In genomic region chr18:26579941-26580618, GRCh38 we compare ENCODE assay signal across 17 cellular contexts. TPM values are rescaled to one million over a fixed set of nuclear protein-coding genes. Genes with fewer than 3 reads are reported as not detected.
DNase-seq lines count a peak whose midpoint lies in the region; ATAC-seq and TF ChIP-seq lines count a peak whose summit lies in the region.
"Had no signal": no experiment of that assay in that cellular context is flagged by ENCODE, and none has a peak within 500 bp of the region (broad histone marks: within the 10 kb centered on the region; RNA-seq: fewer than 3 reads in every experiment).

No MANE protein-coding gene starts in this region.

- peaks cover 32% of the 10 kb centered on the region for H3K4me1 Mint-ChIP-seq in Calu3 (ENCODE audit: low read depth, unreplicated experiment)
- H3K4me1 Mint-ChIP-seq: nephron had no signal

- no peaks in the 10 kb centered on the region for H3K9me3 Mint-ChIP-seq in Calu3 (ENCODE audit: low read depth, unreplicated experiment)
- H3K9me3 Mint-ChIP-seq: nephron had no signal

- BruUV-seq in Calu3 (replicated peaks; lab: Mats Ljungman, UMichigan): no TSS peak

- intact Hi-C loops in Calu3 (cut with micrococcal nuclease; ENCODE audit: unreplicated experiment) (no loop called here), posterior cingulate gyrus (cut with DNase I) (no loop called here)

- H2BK12ac ChIP-seq in trophoblast cell (ENCODE audit: low read length): no peak overlapping the region

- no CpG with 5 or more reads among the region's 6 CpGs for WGBS in trophoblast cell (ENCODE audit: extremely low coverage, insufficient coverage, insufficient read length)

- H3K4ac ChIP-seq in trophoblast cell (ENCODE audit: low read depth, low read length): no peak overlapping the region

- no peak overlapping the region for H3K23ac ChIP-seq in trophoblast cell (ENCODE audit: low read length)

- H3K36me3 ChIP-seq in trophoblast cell (ENCODE audit: control insufficient read depth in 1 of 2, insufficient read depth in 2 of 2, low read length in 2 of 2): no peaks in the 10 kb centered on the region
- H3K36me3 ChIP-seq: Peyer's patch, WERI-Rb-1 had no signal

- H2AFZ ChIP-seq in trophoblast cell (ENCODE audit: insufficient read depth, low read length, poor library complexity): no peak overlapping the region

- H4K8ac ChIP-seq in trophoblast cell (ENCODE audit: low read depth, low read length): no peak overlapping the region

- no peak overlapping the region for H3K4me3 ChIP-seq in trophoblast cell (ENCODE audit: low read depth, low read length)
- H3K4me3 ChIP-seq: Peyer's patch had no signal

- H4K91ac ChIP-seq in trophoblast cell (ENCODE audit: low read depth, low read length): no peak overlapping the region

- CTCF ChIA-PET in Calu3 (lab: Charles Lee): interaction anchor here (0.6 to 1.6 kb wide), 6 partner anchors 11 to 265 kb away, joined by 3 to 7 read pairs (median 5); no protein-coding TSS in a partner anchor

- no peak overlapping the region for H2BK120ac ChIP-seq in trophoblast cell (ENCODE audit: insufficient read depth, low read length, poor library complexity)

- H3K4me1 ChIP-seq in trophoblast cell (ENCODE audit: control insufficient read depth in 1 of 2, insufficient read depth in 2 of 2, low read length in 2 of 2): no peaks in the 10 kb centered on the region
- H3K4me1 ChIP-seq: Caco-2 had no signal

- ATAC-seq in GM18870 (IDR thresholded peaks at IDR 0.05; ENCODE audit: unreplicated experiment): no peak
- ATAC-seq in HG03097 (IDR thresholded peaks at IDR 0.05; ENCODE audit: low FRiP score, unreplicated experiment): no peak

- H3K9me3 ChIP-seq in trophoblast cell (ENCODE audit: insufficient read depth, low read depth, low read length): no peaks in the 10 kb centered on the region
- H3K9me3 ChIP-seq: Caco-2, Peyer's patch had no signal

- no peaks in the 10 kb centered on the region for H3K27me3 Mint-ChIP-seq in Calu3 (ENCODE audit: unreplicated experiment)

- no peak for TF ChIP-seq CTCF in Calu3 (IDR thresholded peaks at IDR 0.05; ENCODE audit: unreplicated experiment)

- no peaks in the 10 kb centered on the region for H3K79me1 ChIP-seq in trophoblast cell (ENCODE audit: low read length)

- H4K12ac ChIP-seq in trophoblast cell (ENCODE audit: low read depth, low read length): no peak overlapping the region

- peak; percentile 81 for DNase-seq in Calu3
- peak; percentile 66 for DNase-seq in NCI-H2029 (lab: John Stamatoyannopoulos, UW)
- DNase-seq in dermis blood vessel endothelial cell: peak; percentile 4
- peak; percentile 69 for DNase-seq in mucosa of gallbladder (ENCODE audit: low spot score)
- DNase-seq in posterior cingulate gyrus: no peak
- no peak for DNase-seq in trophoblast cell
- DNase-seq: activated CD8-positive, alpha-beta memory T cell treated with anti-CD3 and anti-CD28 coated beads for 24 hours; activated effector memory CD4-positive, alpha-beta T cell treated with Interleukin-2 at 50 U/mL for 16 hours; Caco-2; cortex of kidney; NCI-H446 treated with DMSO at 0.1 percent for 48 hours; Peyer's patch; stimulated activated CD4-positive, alpha-beta T cell treated with anti-CD3 and anti-CD28 coated beads, Interleukin-1b, Interleukin-23, amount 100 ng/mL, for 48 hours; WERI-Rb-1 had no signal

- peaks cover 7% of the 10 kb centered on the region for H3K36me3 Mint-ChIP-seq in Calu3 (ENCODE audit: insufficient read depth, unreplicated experiment)

- H3K79me2 ChIP-seq in trophoblast cell (ENCODE audit: control insufficient read depth, insufficient read depth, low read length, poor library complexity): no peaks in the 10 kb centered on the region

- H3K27ac Mint-ChIP-seq in Calu3 (ENCODE audit: unreplicated experiment): peak overlapping the region; percentile 90
- H3K27ac Mint-ChIP-seq: nephron had no signal

- no peak overlapping the region for H3K14ac ChIP-seq in trophoblast cell (ENCODE audit: low read length)

- H3K9ac ChIP-seq in trophoblast cell (ENCODE audit: low read length): no peak overlapping the region

- no peak overlapping the region for H2BK5ac ChIP-seq in trophoblast cell (ENCODE audit: low read depth, low read length, poor library complexity)

- H2AK5ac ChIP-seq in trophoblast cell (ENCODE audit: low read length): no peak overlapping the region

- no peaks in the 10 kb centered on the region for H3K27me3 ChIP-seq in trophoblast cell (ENCODE audit: insufficient read depth, low read length)
- H3K27me3 ChIP-seq: Peyer's patch had no signal

- no peak overlapping the region for H3K27ac ChIP-seq in trophoblast cell (ENCODE audit: low read depth, low read length)
- H3K27ac ChIP-seq: Peyer's patch, WERI-Rb-1 had no signal

- H3K18ac ChIP-seq in trophoblast cell (ENCODE audit: low read length): no peak overlapping the region

- H3K4me2 ChIP-seq in trophoblast cell (ENCODE audit: low read length): no peak overlapping the region

- H3K4me3 Mint-ChIP-seq in Calu3 (ENCODE audit: low read depth, unreplicated experiment): peak overlapping the region; percentile 50
- H3K4me3 Mint-ChIP-seq: nephron had no signal

RNA-seq across cellular contexts. Expression of gene KCTD1, which starts 31.7 kb away (rescaled TPM):
- 54.1 and 63.2 TPM in 2 replicates for total RNA-seq in Calu3 (2022)
- 6.7 and 7.0 TPM in 2 replicates for total RNA-seq in dermis blood vessel endothelial cell
- total RNA-seq in mucosa of gallbladder: 21.4 TPM
- polyA plus RNA-seq in trophoblast cell (2013): 36.1 and 38.7 TPM in 2 replicates

Comparison
In these comparisons a context has a peak if more than half of its experiments do, and no peak if none do; other contexts are left out.
1. DNase-seq: peak in Calu3 (single experiment), NCI-H2029 (single experiment), dermis blood vessel endothelial cell (single experiment) and mucosa of gallbladder (single experiment); none in posterior cingulate gyrus (0 of 10) and trophoblast cell (0 of 2).